Comparison of ENCODE assay signal across 1 cellular context in genomic region chr1:25760871-25761270, GRCh38.
TF ChIP-seq lines count a peak whose summit lies in the region.

No MANE protein-coding gene starts in this region.

TF ChIP-seq in K562, 482 proteins besides CTCF, POLR2A, EP300 and RAD21 (continued from another document):
- TF ChIP-seq ZBTB40 (IDR thresholded peaks at IDR 0.05) (no peak), ZBTB40 (CRISPR knock-in tag; IDR thresholded peaks at IDR 0.05) (no peak), POLR2AphosphoS2 (IDR thresholded peaks at IDR 0.05; ENCODE audit: low read length) (no peak), BRF1 (IDR thresholded peaks at IDR 0.05; ENCODE audit: borderline replicate concordance, extremely low read depth, insufficient read length) (no peak), BRD9 (IDR thresholded peaks at IDR 0.05; ENCODE audit: low read depth, partially characterized antibody) (no peak), SREBF1 (IDR thresholded peaks at IDR 0.05; ENCODE audit: borderline replicate concordance, low read depth, low read length) (no peak), CHD2 (IDR thresholded peaks at IDR 0.05; ENCODE audit: low read depth, low read length) (no peak), CTBP1 (IDR thresholded peaks at IDR 0.05; ENCODE audit: borderline replicate concordance) (peak; percentile 75), IRF9 (tag; IDR thresholded peaks at IDR 0.05) (no peak), SAFB2 (IDR thresholded peaks at IDR 0.05; ENCODE audit: borderline replicate concordance, low read depth, low read length, severe bottlenecking) (no peak), KDM1A (IDR thresholded peaks at IDR 0.05) (peak; percentile 95 to 96), BHLHE40 (IDR thresholded peaks at IDR 0.05; ENCODE audit: low read length) (peak; percentile 93), SRSF9 (IDR thresholded peaks at IDR 0.05; ENCODE audit: borderline replicate concordance, low read depth, low read length) (no peak), RBM14 (IDR thresholded peaks at IDR 0.05; ENCODE audit: borderline replicate concordance, insufficient read depth, low read depth, low read length) (no peak), HNRNPUL1 (IDR thresholded peaks at IDR 0.05; ENCODE audit: low read length) (no peak), ELF4 (CRISPR knock-in tag; IDR thresholded peaks at IDR 0.05) (no peak), RFX5 (IDR thresholded peaks at IDR 0.05; ENCODE audit: low read depth, low read length) (no peak), ZBTB9 (CRISPR knock-in tag; IDR thresholded peaks at IDR 0.05) (no peak), SNAPC5 (CRISPR knock-in tag; IDR thresholded peaks at IDR 0.05) (no peak), E2F6 (IDR thresholded peaks at IDR 0.05; ENCODE audit: borderline replicate concordance in 1 of 2, extremely low read depth in 1 of 2, insufficient read depth in 1 of 2, insufficient read length in 1 of 2, low read depth in 1 of 2, low read length in 1 of 2, poor library complexity in 1 of 2, severe bottlenecking in 1 of 2) (no peak), ZNF696 (CRISPR knock-in tag; conservative IDR thresholded peaks at IDR 0.05) (no peak), TBL1XR1 (IDR thresholded peaks at IDR 0.05; ENCODE audit: low read length in 2 of 2) (peak in 1 of 2 experiments; percentile 78; a peak in 1 of 4 replicates), ZNF212 (CRISPR knock-in tag; IDR thresholded peaks at IDR 0.05) (no peak), ZNF449 (CRISPR knock-in tag; IDR thresholded peaks at IDR 0.05) (no peak), PML (IDR thresholded peaks at IDR 0.05; ENCODE audit: low read length) (peak; percentile 97)
